ENCODE assay signal across 28 cellular contexts in the genomic region with DNA sequence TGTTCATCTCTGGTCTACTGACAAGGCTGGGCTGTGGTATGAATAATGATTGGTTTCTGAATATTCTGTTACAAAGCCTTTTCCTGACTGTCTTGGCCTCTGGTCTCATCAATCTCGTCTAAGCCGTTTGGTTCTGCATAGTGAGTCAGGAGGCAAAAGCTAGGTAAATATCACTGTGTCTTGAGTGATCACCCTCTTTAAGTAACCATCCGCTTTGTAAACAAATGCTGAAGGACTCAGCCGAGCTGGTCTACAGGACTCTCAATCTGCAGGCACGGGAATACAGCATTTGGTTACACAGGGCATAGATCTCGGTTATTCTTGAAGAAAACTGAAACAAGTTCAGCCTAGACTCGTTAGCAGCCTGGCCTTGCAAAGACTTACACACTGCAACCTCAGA.
"Had no signal": no experiment of that assay in that cellular context is flagged by ENCODE, and none has a peak within 500 bp of the region (broad histone marks: within the 10 kb centered on the region; RNA-seq: fewer than 3 reads in every experiment).

No MANE protein-coding gene starts in this region.

- H3K27ac ChIP-seq: pancreas, transverse colon, vagina had no signal

- H3K4me1 ChIP-seq: pancreas, transverse colon, vagina had no signal

- H3K4me1 Mint-ChIP-seq: activated naive CD4-positive, alpha-beta T cell treated with anti-CD3 and anti-CD28 coated beads, Interleukin-2, amount 50 U/mL, for 24 hours; central memory CD8-positive, alpha-beta T cell had no signal

- H3K4me3 Mint-ChIP-seq: activated naive CD4-positive, alpha-beta T cell treated with anti-CD3 and anti-CD28 coated beads, Interleukin-2, amount 50 U/mL, for 24 hours; central memory CD8-positive, alpha-beta T cell; effector memory CD8-positive, alpha-beta T cell; natural killer cell treated with Interleukin-12 subunit alpha and Interleukin-12 subunit beta and Interleukin-15 and Interleukin-18, amount 100 ng/mL, for 72 hours; stimulated activated naive CD8-positive, alpha-beta T cell treated with anti-CD3 and anti-CD28 coated beads, Interleukin-15, Interleukin-2, amounts not matched to agents 100 ng/mL and 50 ng/mL, for 24 hours; T-helper 2 cell treated with Interferon-gamma antibody and Interleukin-4, amounts not matched to agents 5 μg/mL and 100 μg/mL, for 36 hours had no signal

- H3K27me3 ChIP-seq: pancreas, transverse colon, vagina had no signal

- H3K36me3 ChIP-seq: pancreas, transverse colon, vagina had no signal

- H3K36me3 Mint-ChIP-seq: activated naive CD4-positive, alpha-beta T cell treated with anti-CD3 and anti-CD28 coated beads, Interleukin-2, amount 50 U/mL, for 24 hours; natural killer cell treated with Interleukin-12 subunit alpha and Interleukin-12 subunit beta and Interleukin-15 and Interleukin-18, amount 100 ng/mL, for 72 hours had no signal

- H3K27me3 Mint-ChIP-seq: central memory CD8-positive, alpha-beta T cell; effector memory CD8-positive, alpha-beta T cell; natural killer cell treated with Interleukin-12 subunit alpha and Interleukin-12 subunit beta and Interleukin-15 and Interleukin-18, amount 100 ng/mL, for 72 hours; stimulated activated naive CD8-positive, alpha-beta T cell treated with anti-CD3 and anti-CD28 coated beads, Interleukin-15, Interleukin-2, amounts not matched to agents 100 ng/mL and 50 ng/mL, for 24 hours had no signal

- FAIRE-seq: astrocyte, colon, endothelial cell of umbilical vein, frontal cortex, pancreas, TTC549 had no signal

- DNase-seq: activated CD4-positive, alpha-beta T cell treated with anti-CD3 and anti-CD28 coated beads for 1 hour; activated gamma-delta T cell treated with Interleukin-2 at 50 U/mL for 16 hours; activated T-cell treated with anti-CD3 and anti-CD28 coated beads, Interleukin-2, amount 50 U/mL, for 1 hour; dorsolateral prefrontal cortex; effector memory CD8-positive, alpha-beta T cell; glutamatergic neuron; hippocampal formation; kidney glomerular epithelial cell; left ventricle myocardium superior; mammary epithelial cell; midbrain; pancreas; right cardiac atrium; stimulated activated CD4-positive, alpha-beta T cell treated with anti-CD3 and anti-CD28 coated beads, Interleukin-4, amount 100 ng/mL, for 4 hours; substantia nigra; transverse colon had no signal

- H3K9me3 Mint-ChIP-seq: natural killer cell treated with Interleukin-12 subunit alpha and Interleukin-12 subunit beta and Interleukin-15 and Interleukin-18, amount 100 ng/mL, for 72 hours had no signal

- H3K4me3 ChIP-seq: dorsolateral prefrontal cortex, pancreas, transverse colon, vagina had no signal

- ATAC-seq: effector memory CD8-positive, alpha-beta T cell; esophagus mucosa; left ventricle myocardium superior; natural killer cell treated with Interleukin-12 subunit alpha and Interleukin-12 subunit beta and Interleukin-15 and Interleukin-18, amount 100 ng/mL, for 72 hours; right cardiac atrium had no signal

- H3K9me3 ChIP-seq: pancreas, transverse colon, vagina had no signal

- H3K27ac Mint-ChIP-seq: activated naive CD4-positive, alpha-beta T cell treated with anti-CD3 and anti-CD28 coated beads, Interleukin-2, amount 50 U/mL, for 24 hours; effector memory CD8-positive, alpha-beta T cell; natural killer cell treated with Interleukin-12 subunit alpha and Interleukin-12 subunit beta and Interleukin-15 and Interleukin-18, amount 100 ng/mL, for 72 hours; stimulated activated naive CD8-positive, alpha-beta T cell treated with anti-CD3 and anti-CD28 coated beads, Interleukin-15, Interleukin-2, amounts not matched to agents 100 ng/mL and 50 ng/mL, for 24 hours; T-helper 2 cell treated with Interferon-gamma antibody and Interleukin-4, amounts not matched to agents 5 μg/mL and 100 μg/mL, for 36 hours had no signal
